In genomic region chr5:106303911-106304310, GRCh38 we compare ENCODE assay signal across 28 cellular contexts.
"Had no signal": no experiment of that assay in that cellular context is flagged by ENCODE, and none has a peak within 500 bp of the region (broad histone marks: within the 10 kb centered on the region; RNA-seq: fewer than 3 reads in every experiment).

No MANE protein-coding gene starts in this region.

- H3K4me2 ChIP-seq: hepatocyte had no signal

- H3K27ac Mint-ChIP-seq: activated CD4-positive, alpha-beta T cell treated with anti-CD3 and anti-CD28 coated beads for 36 hours; activated naive CD8-positive, alpha-beta T cell treated with anti-CD3 and anti-CD28 coated beads for 36 hours; brain; dendritic cell treated with granulocyte-macrophage colony-stimulating factor and Interleukin-4, amounts not matched to agents 40 ng/mL and 50 ng/mL, for 4 days; natural killer cell had no signal

- ATAC-seq: activated CD4-positive, alpha-beta T cell treated with anti-CD3 and anti-CD28 coated beads for 36 hours; activated T-cell treated with anti-CD3 and anti-CD28 coated beads, Interleukin-2, amount 50 U/mL, for 4 hours; left lung; natural killer cell; stimulated activated naive CD8-positive, alpha-beta T cell treated with anti-CD3 and anti-CD28 coated beads, Interleukin-15, Interleukin-2, amounts not matched to agents 100 U/mL and 50 U/mL, for 24 hours; upper lobe of right lung; WTC11 had no signal

- H3K4me1 ChIP-seq: left lung, prostate gland, thyroid gland, upper lobe of right lung had no signal

- H3K27me3 Mint-ChIP-seq: activated CD4-positive, alpha-beta T cell treated with anti-CD3 and anti-CD28 coated beads for 36 hours; activated naive CD8-positive, alpha-beta T cell treated with anti-CD3 and anti-CD28 coated beads for 36 hours; brain; dendritic cell treated with granulocyte-macrophage colony-stimulating factor and Interleukin-4, amounts not matched to agents 40 ng/mL and 50 ng/mL, for 4 days had no signal

- H3K27me3 ChIP-seq: hepatocyte, left lung, ovary, thyroid gland, upper lobe of right lung had no signal

- H3K4me3 ChIP-seq: hepatocyte, left lung, lung, ovary, prostate gland, thyroid gland, upper lobe of right lung had no signal

- H3K36me3 ChIP-seq: left lung, ovary, prostate gland, thyroid gland, upper lobe of right lung had no signal

- H3K27ac ChIP-seq: hepatocyte, left lung, ovary, prostate gland, thyroid gland, upper lobe of right lung had no signal

- H3K79me2 ChIP-seq: hepatocyte had no signal

- H3K4me1 Mint-ChIP-seq: activated CD4-positive, alpha-beta T cell treated with anti-CD3 and anti-CD28 coated beads for 36 hours; activated naive CD8-positive, alpha-beta T cell treated with anti-CD3 and anti-CD28 coated beads for 36 hours; brain; natural killer cell had no signal

- H3K9me3 Mint-ChIP-seq: activated naive CD8-positive, alpha-beta T cell treated with anti-CD3 and anti-CD28 coated beads for 36 hours; brain; dendritic cell treated with granulocyte-macrophage colony-stimulating factor and Interleukin-4, amounts not matched to agents 40 ng/mL and 50 ng/mL, for 4 days; WTC11 had no signal

- DNase-seq: activated CD4-positive, alpha-beta T cell treated with anti-CD3 and anti-CD28 coated beads for 36 hours; activated CD4-positive, alpha-beta T cell treated with anti-CD3 and anti-CD28 coated beads, Interleukin-2, amount 50 U/mL, for 4 hours; activated CD8-positive, alpha-beta memory T cell treated with anti-CD3 and anti-CD28 coated beads for 24 hours; activated CD8-positive, alpha-beta memory T cell treated with anti-CD3 and anti-CD28 coated beads, Interleukin-2, amount 50 U/mL, for 4 hours; activated naive CD4-positive, alpha-beta T cell treated with Interleukin-2 at 50 U/mL for 16 hours; activated naive CD8-positive, alpha-beta T cell treated with anti-CD3 and anti-CD28 coated beads for 36 hours; activated T-cell treated with anti-CD3 and anti-CD28 coated beads, Interleukin-2, amount 50 U/mL, for 4 hours; amniotic stem cell; effector CD4-positive, alpha-beta T cell; foreskin melanocyte; kidney glomerular epithelial cell; left lung; natural killer cell; ovary; stimulated activated CD4-positive, alpha-beta T cell treated with anti-CD3 and anti-CD28 coated beads, Interleukin-12 subunit alpha, Interleukin-12 subunit beta, amount 100 ng/mL, for 4 hours; stimulated activated CD4-positive, alpha-beta T cell treated with anti-CD3 and anti-CD28 coated beads, Interleukin-4, amount 100 ng/mL, for 4 hours; stimulated activated naive CD8-positive, alpha-beta T cell treated with anti-CD3 and anti-CD28 coated beads, Interleukin-15, Interleukin-2, amounts not matched to agents 100 U/mL and 50 U/mL, for 24 hours; substantia nigra; T-helper 1 cell; T1000; thyroid gland; upper lobe of right lung had no signal

- H3K9me3 ChIP-seq: left lung, ovary, prostate gland, thyroid gland, upper lobe of right lung had no signal

- H3K36me3 Mint-ChIP-seq: activated naive CD8-positive, alpha-beta T cell treated with anti-CD3 and anti-CD28 coated beads for 36 hours; brain; natural killer cell; WTC11 had no signal

- H2AFZ ChIP-seq: hepatocyte had no signal

- H3K4me3 Mint-ChIP-seq: activated CD4-positive, alpha-beta T cell treated with anti-CD3 and anti-CD28 coated beads for 36 hours; activated naive CD8-positive, alpha-beta T cell treated with anti-CD3 and anti-CD28 coated beads for 36 hours; activated T-cell treated with anti-CD3 and anti-CD28 coated beads, Interleukin-2, amount 50 U/mL, for 4 hours; brain; dendritic cell treated with granulocyte-macrophage colony-stimulating factor and Interleukin-4, amounts not matched to agents 40 ng/mL and 50 ng/mL, for 4 days; natural killer cell; WTC11 had no signal
